Comparison of ENCODE assay signal across 17 cellular contexts in genomic region chr3:126548556-126549466, GRCh38. TPM values are rescaled to one million over a fixed set of nuclear protein-coding genes. Genes with fewer than 3 reads are reported as not detected.
A peak's percentile ranks its signal among the peaks of the same experiment; 100 is the strongest.
DNase-seq lines count a peak whose midpoint lies in the region; ATAC-seq, FAIRE-seq and TF ChIP-seq lines count a peak whose summit lies in the region.
"Had no signal": no experiment of that assay in that cellular context is flagged by ENCODE, and none has a peak within 500 bp of the region (broad histone marks: within the 10 kb centered on the region; RNA-seq: fewer than 3 reads in every experiment).

No MANE protein-coding gene starts in this region.

- H3K4me3 ChIP-seq in DND-41 (ENCODE audit: low read depth in 1 of 2, low read length in 2 of 2) (no peak overlapping the region), LNCaP clone FGC (ENCODE audit: low read depth, low read length) (no peak overlapping the region), dorsolateral prefrontal cortex (no peak overlapping the region), ovary (no peak overlapping the region)
- H3K4me3 ChIP-seq: MG63 had no signal

- WGBS in ovary, 3 donors = 58 to 63% (median 60%) methylated on average over 9 of the region's 9 CpGs

- TF ChIP-seq CTCF in DND-41 (IDR thresholded peaks at IDR 0.05; ENCODE audit: borderline replicate concordance, extremely low read depth, low read length, poor library complexity, severe bottlenecking) (peak; percentile 25), LNCaP clone FGC (IDR thresholded peaks at IDR 0.05; ENCODE audit: control insufficient read depth, extremely low read depth, insufficient read depth) (peak; percentile 33), dorsolateral prefrontal cortex (IDR thresholded peaks at IDR 0.05 in 54 of 56, conservative IDR thresholded peaks at IDR 0.05 in 2 of 56; ENCODE audit: low read depth in 1 of 56, partially characterized antibody in 56 of 56) (no peak), ovary (IDR thresholded peaks at IDR 0.05) (no peak)

- intact Hi-C loops in dorsolateral prefrontal cortex (cut with DNase I) (no loop called here), ovary (cut with DNase I) (no loop called here)

- H3K4me2 ChIP-seq in DND-41 (ENCODE audit: insufficient read depth, low read length) = no peak overlapping the region

- no peaks in the 10 kb centered on the region for H3K36me3 ChIP-seq in DND-41 (ENCODE audit: insufficient read depth, low read length)
- no peaks in the 10 kb centered on the region for H3K36me3 ChIP-seq in ovary
- H3K36me3 ChIP-seq: MG63 had no signal

- no peaks in the 10 kb centered on the region for H3K27me3 ChIP-seq in DND-41 (ENCODE audit: insufficient read depth, low read length, poor library complexity)
- peaks cover 0 to 3% (median 0%) of the 10 kb centered on the region in 45 donors for H3K27me3 ChIP-seq in dorsolateral prefrontal cortex
- H3K27me3 ChIP-seq in ovary = no peaks in the 10 kb centered on the region
- H3K27me3 ChIP-seq: MG63 had no signal

- no peak overlapping the region for H3K9ac ChIP-seq in DND-41 (ENCODE audit: low read depth, low read length)

- no peaks in the 10 kb centered on the region for H3K79me2 ChIP-seq in DND-41 (ENCODE audit: insufficient read depth, low read length)

- no peak for TF ChIP-seq POLR2A in ovary (IDR thresholded peaks at IDR 0.05)
- TF ChIP-seq POLR2A in GM12892 (IDR thresholded peaks at IDR 0.05; ENCODE audit: low read depth, low read length) = no peak

- H3K4me1 ChIP-seq in DND-41 (ENCODE audit: insufficient read depth, low read length) = peaks cover 14% of the 10 kb centered on the region
- H3K4me1 ChIP-seq in ovary (ENCODE audit: insufficient read depth) = no peaks in the 10 kb centered on the region

- TF ChIP-seq EP300 in ovary (IDR thresholded peaks at IDR 0.05) = no peak

- DNase-seq in DND-41 (peak; percentile 3), LNCaP clone FGC (ENCODE audit: low read depth) (no peak), dorsolateral prefrontal cortex (peak in 6 of 10 donors; percentile 6 to 28 (median 18)), ovary (peak in 3 of 5 donors; percentile 1 to 13 (median 4)), GM12892 (ENCODE audit: insufficient read length) (no peak), NCI-H526 (lab: John Stamatoyannopoulos, UW) (no peak)
- DNase-seq: activated CD4-positive, alpha-beta T cell treated with anti-CD3 and anti-CD28 coated beads, Interleukin-2, amount 10 ng/mL, durations not matched to agents 24 days and 14 days; activated naive CD4-positive, alpha-beta T cell treated with anti-CD3 and anti-CD28 coated beads, Interleukin-2, amount 50 U/mL, for 16 hours; DMS 273 treated with DMSO at 0.1 percent for 48 hours; MG63; nucleus accumbens; stimulated activated CD4-positive, alpha-beta T cell treated with anti-CD3 and anti-CD28 coated beads, Interleukin-2, amount 100 ng/mL, for 24 hours; stimulated activated naive CD4-positive, alpha-beta T cell treated with Interleukin-2 at 50 U/mL for 16 hours had no signal

- ATAC-seq in DND-41 (ENCODE audit: insufficient read depth, low read depth) (no peak; the same call in 2 of the 3 replicates), HG03135 (IDR thresholded peaks at IDR 0.05; ENCODE audit: unreplicated experiment) (no peak)
- ATAC-seq: left lobe of liver had no signal

- FAIRE-seq in GM12892 (lab: Jason Lieb, UNC) = no peak
- FAIRE-seq: GM12891 had no signal

- no peak overlapping the region for H3K27ac ChIP-seq in DND-41 (ENCODE audit: low read length)
- H3K27ac ChIP-seq in dorsolateral prefrontal cortex = no peak overlapping the region
- no peak overlapping the region for H3K27ac ChIP-seq in ovary

- H3K9me3 ChIP-seq in DND-41 (ENCODE audit: insufficient read depth, low read length, severe bottlenecking) = no peaks in the 10 kb centered on the region
- H3K9me3 ChIP-seq in ovary = no peaks in the 10 kb centered on the region
- H3K9me3 ChIP-seq: MG63 had no signal

- no peaks in the 10 kb centered on the region for H4K20me1 ChIP-seq in DND-41 (ENCODE audit: insufficient read depth, low read length)

- H2AFZ ChIP-seq in DND-41 (ENCODE audit: low read depth, low read length) = peak overlapping the region; percentile 46; the same call in 1 of the 2 replicates

RNA-seq across cellular contexts. Expression of gene C3orf22, which starts 9.9 kb away (rescaled TPM):
- total RNA-seq in dorsolateral prefrontal cortex = under 1 TPM in 13 of 120 experiments, not detected in 107; 0.20 to 0.48 (median 0.32) TPM
- total RNA-seq in ovary = under 1 TPM in 3 of 7 donors, not detected in 4; 0.12 to 0.40 (median 0.30) TPM
- polyA plus RNA-seq in ovary = under 1 TPM in 1 of 2 donors, not detected in 1; 0.04 TPM
- not detected for polyA plus RNA-seq in GM12892 (2012; ENCODE audit: missing spikeins)
- total RNA-seq: activated CD4-positive, alpha-beta T cell treated with anti-CD3 and anti-CD28 coated beads, Interleukin-2, amount 10 ng/mL, durations not matched to agents 24 days and 14 days; fibroblast of villous mesenchyme; left lobe of liver had no signal

RNA-seq across cellular contexts. Expression of gene CHST13, which starts 24.9 kb away (rescaled TPM):
- total RNA-seq in dorsolateral prefrontal cortex (1 to 10 TPM in 5 of 120 experiments, under 1 TPM in 59, not detected in 56; 0.23 to 1.3 (median 0.48) TPM), ovary (under 1 TPM in 4 of 7 donors, not detected in 3; 0.12 to 0.87 (median 0.44) TPM)
- polyA plus RNA-seq in ovary = under 1 TPM in 1 of 2 donors, not detected in 1; 0.15 TPM
- polyA plus RNA-seq in GM12892 (2012; ENCODE audit: missing spikeins) = not detected
- total RNA-seq: activated CD4-positive, alpha-beta T cell treated with anti-CD3 and anti-CD28 coated beads, Interleukin-2, amount 10 ng/mL, durations not matched to agents 24 days and 14 days; fibroblast of villous mesenchyme had no signal

RNA-seq across cellular contexts. Expression of gene UROC1, which starts 31.2 kb away (rescaled TPM):
- total RNA-seq in dorsolateral prefrontal cortex = under 1 TPM in 91 of 120 experiments, not detected in 29; 0.11 to 0.76 (median 0.34) TPM
- total RNA-seq in ovary = under 1 TPM in 4 of 7 donors, not detected in 3; 0.08 to 0.32 (median 0.15) TPM
- under 1 TPM in 1 of 2 donors, not detected in 1; 0.06 TPM for polyA plus RNA-seq in ovary
- polyA plus RNA-seq in GM12892 (2012; ENCODE audit: missing spikeins) = not detected
- total RNA-seq: activated CD4-positive, alpha-beta T cell treated with anti-CD3 and anti-CD28 coated beads, Interleukin-2, amount 10 ng/mL, durations not matched to agents 24 days and 14 days; fibroblast of villous mesenchyme had no signal

Comparison
In these comparisons a context has a peak if more than half of its experiments do, and no peak if none do; other contexts are left out.
1. DNase-seq: peak in DND-41 (single experiment), dorsolateral prefrontal cortex (6 of 10) and ovary (3 of 5); none in LNCaP clone FGC (single experiment), GM12892 (single experiment) and NCI-H526 (0 of 2).
2. CTCF ChIP-seq: peak in DND-41 (single experiment) and LNCaP clone FGC (single experiment); none in dorsolateral prefrontal cortex (0 of 56) and ovary (0 of 3).